In genomic region chr4:71231073-71231752, GRCh38 we compare ENCODE assay signal across 10 cellular contexts.
DNase-seq lines count a peak whose midpoint lies in the region; ATAC-seq and TF ChIP-seq lines count a peak whose summit lies in the region.
"Had no signal": no experiment of that assay in that cellular context is flagged by ENCODE, and none has a peak within 500 bp of the region (broad histone marks: within the 10 kb centered on the region; RNA-seq: fewer than 3 reads in every experiment).

No MANE protein-coding gene starts in this region.

- peaks cover 13% of the 10 kb centered on the region for H3K4me1 ChIP-seq in GM23338 (ENCODE audit: insufficient read depth)
- peaks cover 0 to 13% of the 10 kb centered on the region in 2 donors for H3K4me1 ChIP-seq in ascending aorta
- H3K4me1 ChIP-seq in sigmoid colon: peaks cover 0 to 31% (median 20%) of the 10 kb centered on the region in 4 donors
- H3K4me1 ChIP-seq: SJSA1 had no signal

- H3K36me3 Mint-ChIP-seq in GM23338 (ENCODE audit: low read depth): no peaks in the 10 kb centered on the region
- H3K36me3 Mint-ChIP-seq in activated T-cell treated with anti-CD3 and anti-CD28 coated beads, Interleukin-2, amount 50 U/mL, for 72 hours (ENCODE audit: insufficient read depth in 2 of 2): no peaks in the 10 kb centered on the region

- TF ChIP-seq EP300 in sigmoid colon (IDR thresholded peaks at IDR 0.05): no peak

- H3K79me2 ChIP-seq in GM23338 (replicated peaks; ENCODE audit: insufficient read depth): no peaks in the 10 kb centered on the region

- peaks cover 6% of the 10 kb centered on the region; the same call in 1 of the 2 replicates for H3K9me2 ChIP-seq in GM23338 (ENCODE audit: insufficient read depth)

- peak overlapping the region; percentile 52; the same call in 1 of the 2 replicates for H2AFZ ChIP-seq in GM23338
- H2AFZ ChIP-seq: parathyroid adenoma had no signal

- no peak overlapping the region for H3K4me2 ChIP-seq in GM23338

- H3K27me3 Mint-ChIP-seq in GM23338 (ENCODE audit: insufficient read depth, low read depth, poor library complexity): peaks cover 4% of the 10 kb centered on the region
- H3K27me3 Mint-ChIP-seq in activated T-cell treated with anti-CD3 and anti-CD28 coated beads, Interleukin-2, amount 50 U/mL, for 72 hours (ENCODE audit: low read depth): no peaks in the 10 kb centered on the region

- H3K9me3 ChIP-seq in ascending aorta (no peaks in the 10 kb centered on the region), sigmoid colon (no peaks in the 10 kb centered on the region)
- H3K9me3 ChIP-seq: SJSA1 had no signal

- H3K9me3 Mint-ChIP-seq in GM23338: no peaks in the 10 kb centered on the region
- H3K9me3 Mint-ChIP-seq in activated T-cell treated with anti-CD3 and anti-CD28 coated beads, Interleukin-2, amount 50 U/mL, for 72 hours: no peaks in the 10 kb centered on the region

- TF ChIP-seq CTCF in GM23338 (conservative IDR thresholded peaks at IDR 0.05; ENCODE audit: low read depth in 2 of 2) (no peak), ascending aorta (IDR thresholded peaks at IDR 0.05) (no peak), sigmoid colon (IDR thresholded peaks at IDR 0.05) (no peak)

- TF ChIP-seq POLR2A in sigmoid colon (IDR thresholded peaks at IDR 0.05): no peak

- intact Hi-C loops in ascending aorta (cut with DNase I): loop anchor here (1.0 to 5.0 kb wide), 3 partner anchors 45 to 482 kb away; no protein-coding TSS in a partner anchor
- intact Hi-C loops in sigmoid colon (cut with DNase I): loop anchor here (2.0 kb wide), 1 partner anchor 482 kb away; no protein-coding TSS in a partner anchor

- WGBS in sigmoid colon, 2 donors: 12 to 47% methylated on average over 13 of the region's 13 CpGs

- DNase-seq in GM23338 (ENCODE audit: low spot score): peak; percentile 16
- peak; percentile 51 to 92 for DNase-seq in ascending aorta (ENCODE audit: low spot score in 2 of 2)
- peak; percentile 50 for DNase-seq in hepatic stellate cell (ENCODE audit: low spot score)
- DNase-seq in sigmoid colon: peak; percentile 75
- no peak for DNase-seq in activated T-cell treated with anti-CD3 and anti-CD28 coated beads, Interleukin-2, amount 50 U/mL, for 72 hours
- no peak for DNase-seq in germinal center (ENCODE audit: low spot score)
- DNase-seq in middle frontal gyrus (ENCODE audit: extremely low spot score, low spot score): no peak
- DNase-seq in Kasumi-1 (lab: John Stamatoyannopoulos, UW): no peak

- ATAC-seq in GM23338: peak; percentile 58
- no peak for ATAC-seq in activated T-cell treated with anti-CD3 and anti-CD28 coated beads, Interleukin-2, amount 50 U/mL, for 72 hours (replicated peaks in 1 of 2)

- no peaks in the 10 kb centered on the region for H3F3A ChIP-seq in GM23338 (replicated peaks; ENCODE audit: low read depth)

- no peak overlapping the region for H3K27ac Mint-ChIP-seq in GM23338
- H3K27ac Mint-ChIP-seq in activated T-cell treated with anti-CD3 and anti-CD28 coated beads, Interleukin-2, amount 50 U/mL, for 72 hours: no peak overlapping the region

- H3K4me3 Mint-ChIP-seq in GM23338: no peak overlapping the region
- no peak overlapping the region for H3K4me3 Mint-ChIP-seq in activated T-cell treated with anti-CD3 and anti-CD28 coated beads, Interleukin-2, amount 50 U/mL, for 72 hours

- H4K20me1 ChIP-seq in GM23338 (replicated peaks; ENCODE audit: insufficient read depth): no peaks in the 10 kb centered on the region

- peaks cover 26% of the 10 kb centered on the region for H3K4me1 Mint-ChIP-seq in GM23338
- no peaks in the 10 kb centered on the region for H3K4me1 Mint-ChIP-seq in activated T-cell treated with anti-CD3 and anti-CD28 coated beads, Interleukin-2, amount 50 U/mL, for 72 hours (ENCODE audit: low read depth)

- H3K4me3 ChIP-seq in GM23338: no peak overlapping the region
- peak overlapping the region in 1 of 2 donors; percentile 40 for H3K4me3 ChIP-seq in ascending aorta
- no peak overlapping the region for H3K4me3 ChIP-seq in sigmoid colon
- H3K4me3 ChIP-seq: SJSA1 had no signal

- no peak overlapping the region for H3K27ac ChIP-seq in GM23338 (ENCODE audit: low read depth)
- peak overlapping the region; percentile 35 to 44 for H3K27ac ChIP-seq in ascending aorta
- H3K27ac ChIP-seq in sigmoid colon: peak overlapping the region in 3 of 4 donors; percentile 26 to 43 (median 29)
- H3K27ac ChIP-seq: parathyroid adenoma, SJSA1 had no signal

- no peaks in the 10 kb centered on the region for H3K36me3 ChIP-seq in GM23338 (ENCODE audit: insufficient read depth)
- no peaks in the 10 kb centered on the region for H3K36me3 ChIP-seq in ascending aorta
- H3K36me3 ChIP-seq in sigmoid colon: no peaks in the 10 kb centered on the region
- H3K36me3 ChIP-seq: SJSA1 had no signal

- no peaks in the 10 kb centered on the region for H3K27me3 ChIP-seq in GM23338 (ENCODE audit: insufficient read depth)
- no peaks in the 10 kb centered on the region for H3K27me3 ChIP-seq in ascending aorta
- no peaks in the 10 kb centered on the region for H3K27me3 ChIP-seq in sigmoid colon
- H3K27me3 ChIP-seq: SJSA1 had no signal

TF ChIP-seq in GM23338, 12 proteins besides CTCF, POLR2A, EP300 and RAD21 (continues in another document):
- TF ChIP-seq NANOG (IDR thresholded peaks at IDR 0.05; ENCODE audit: borderline replicate concordance) (no peak), ZNF462 (CRISPR knock-in tag; IDR thresholded peaks at IDR 0.05) (no peak), EZH2phosphoT487 (IDR thresholded peaks at IDR 0.05; ENCODE audit: unreplicated experiment) (no peak)

Comparison
In these comparisons a context has a peak if more than half of its experiments do, and no peak if none do; other contexts are left out.
1. DNase-seq: peak in GM23338 (single experiment), ascending aorta (2 of 2), hepatic stellate cell (single experiment) and sigmoid colon (single experiment); none in activated T-cell treated with anti-CD3 and anti-CD28 coated beads, Interleukin-2, amount 50 U/mL, for 72 hours (0 of 2), germinal center (single experiment), middle frontal gyrus (single experiment) and Kasumi-1 (0 of 2).